In the genomic region with DNA sequence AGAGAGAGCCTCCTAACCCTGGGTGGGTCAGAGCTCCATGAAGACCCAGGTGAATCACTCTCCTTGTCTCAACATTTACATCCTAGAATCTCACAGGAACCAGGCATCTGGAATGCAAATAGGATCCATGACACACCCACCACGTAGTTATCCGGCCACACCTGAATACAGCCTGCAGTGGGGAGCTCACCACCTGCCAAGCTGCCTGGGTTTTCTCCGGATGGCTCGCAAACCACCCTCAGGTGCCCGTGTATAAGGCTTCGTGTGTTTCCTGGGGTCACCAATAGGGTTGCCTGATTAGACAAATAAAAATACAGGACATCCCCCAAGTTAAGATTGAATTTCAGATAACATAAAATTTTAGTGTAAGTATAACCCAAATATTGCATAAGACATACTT, we compare ENCODE assay signal across 22 cellular contexts.
"Had no signal": no experiment of that assay in that cellular context is flagged by ENCODE, and none has a peak within 500 bp of the region (broad histone marks: within the 10 kb centered on the region; RNA-seq: fewer than 3 reads in every experiment).

No MANE protein-coding gene starts in this region.

- H3K4me2 ChIP-seq: hepatocyte, smooth muscle cell had no signal

- H3K4me3 Mint-ChIP-seq: effector memory CD8-positive, alpha-beta T cell; natural killer cell; stimulated activated naive CD8-positive, alpha-beta T cell treated with anti-CD3 and anti-CD28 coated beads, Interleukin-15, amount 100 ng/mL, for 72 hours had no signal

- H3K27me3 ChIP-seq: esophagus squamous epithelium, hepatocyte, left lung, pancreas, suprapubic skin, transverse colon, vagina had no signal

- H3K4me1 ChIP-seq: esophagus squamous epithelium, left lung, lower lobe of right lung, pancreas, transverse colon, vagina had no signal

- ATAC-seq: effector memory CD8-positive, alpha-beta T cell; left lung; lower lobe of right lung; natural killer cell; pancreas; sciatic nerve; stimulated activated naive CD8-positive, alpha-beta T cell treated with anti-CD3 and anti-CD28 coated beads, Interleukin-15, amount 100 ng/mL, for 72 hours had no signal

- H2AFZ ChIP-seq: hepatocyte had no signal

- H3K27ac Mint-ChIP-seq: natural killer cell had no signal

- H3K27ac ChIP-seq: esophagus squamous epithelium, hepatocyte, left lung, lower lobe of right lung, pancreas, suprapubic skin, transverse colon, vagina had no signal

- H3K4me3 ChIP-seq: esophagus squamous epithelium, hepatocyte, left lung, lower lobe of right lung, pancreas, smooth muscle cell, suprapubic skin, transverse colon, vagina had no signal

- H3K9me3 ChIP-seq: esophagus squamous epithelium, left lung, lower lobe of right lung, pancreas, suprapubic skin, transverse colon, vagina had no signal

- H3K27me3 Mint-ChIP-seq: effector memory CD8-positive, alpha-beta T cell; stimulated activated naive CD8-positive, alpha-beta T cell treated with anti-CD3 and anti-CD28 coated beads, Interleukin-15, amount 100 ng/mL, for 72 hours had no signal

- H3K36me3 ChIP-seq: pancreas, transverse colon had no signal

- H3K9me3 Mint-ChIP-seq: effector memory CD8-positive, alpha-beta T cell; natural killer cell; stimulated activated naive CD8-positive, alpha-beta T cell treated with anti-CD3 and anti-CD28 coated beads, Interleukin-15, amount 100 ng/mL, for 72 hours had no signal

- DNase-seq: cortex of kidney; effector memory CD8-positive, alpha-beta T cell; erythroblast; esophagus squamous epithelium; kidney; left lung; lower lobe of right lung; natural killer cell; pancreas; retina; stimulated activated CD4-positive, alpha-beta T cell treated with anti-CD3 and anti-CD28 coated beads, Interleukin-12 subunit alpha, Interleukin-12 subunit beta, amount 100 ng/mL, for 4 hours; stimulated activated CD4-positive, alpha-beta T cell treated with anti-CD3 and anti-CD28 coated beads, Interleukin-1b, Interleukin-23, amount 100 ng/mL, for 48 hours; stimulated activated CD4-positive, alpha-beta T cell treated with anti-CD3 and anti-CD28 coated beads, Interleukin-4, amount 100 ng/mL, for 1 hour; stimulated activated CD8-positive, alpha-beta memory T cell treated with anti-CD3 and anti-CD28 coated beads, Interleukin-4, amount 100 ng/mL, for 48 hours; stimulated activated naive CD4-positive, alpha-beta T cell; stimulated activated naive CD8-positive, alpha-beta T cell treated with anti-CD3 and anti-CD28 coated beads, Interleukin-15, amount 100 ng/mL, for 72 hours; transverse colon had no signal
